Comparison of ENCODE assay signal across 24 cellular contexts in the genomic region with DNA sequence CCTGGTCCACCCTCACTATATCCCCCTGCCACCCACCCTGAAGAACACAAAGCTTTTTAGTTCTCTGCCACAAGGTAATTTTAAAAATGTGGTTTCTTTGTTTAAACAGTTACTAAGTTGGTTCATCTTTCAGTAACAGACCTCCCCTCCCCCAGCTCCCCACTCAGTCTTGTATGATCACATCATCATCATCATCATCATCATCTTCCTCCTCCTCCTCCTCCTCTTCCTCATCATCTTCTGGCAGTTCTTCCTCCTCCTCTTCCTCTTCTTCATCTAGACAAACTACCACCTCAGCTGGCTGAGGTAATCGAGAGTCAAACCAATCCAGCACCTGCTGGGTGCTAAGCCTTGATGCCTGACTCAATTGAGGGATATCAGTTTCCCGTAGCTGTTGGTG. TPM values are rescaled to one million over a fixed set of nuclear protein-coding genes. Genes with fewer than 3 reads are reported as not detected.
"Had no signal": no experiment of that assay in that cellular context is flagged by ENCODE, and none has a peak within 500 bp of the region (broad histone marks: within the 10 kb centered on the region; RNA-seq: fewer than 3 reads in every experiment).

No MANE protein-coding gene starts in this region.

- DNase-seq: colonic mucosa; dermis blood vessel endothelial cell; foreskin melanocyte; head of caudate nucleus; hippocampal formation; left colon; left ventricle myocardium superior; mesendoderm; naive thymus-derived CD4-positive, alpha-beta T cell; nephron progenitor cell; posterior cingulate gyrus; sigmoid colon; stimulated activated CD4-positive, alpha-beta T cell treated with anti-CD3 and anti-CD28 coated beads, Interleukin-2, amount 100 ng/mL, for 24 hours; stimulated activated CD4-positive, alpha-beta T cell treated with anti-CD3 and anti-CD28 coated beads, Interleukin-4, amount 100 ng/mL, for 4 hours; stimulated activated naive B cell treated with anti-CD40 and anti-IgM and Interleukin-4, amounts not matched to agents 10 μg/mL and 1 μg/mL and 100 μg/mL, for 72 hours had no signal

- ATAC-seq: left colon; left ventricle myocardium superior; naive thymus-derived CD4-positive, alpha-beta T cell; stimulated activated naive B cell treated with anti-CD40 and anti-IgM and Interleukin-4, amounts not matched to agents 10 μg/mL and 1 μg/mL and 100 μg/mL, for 72 hours had no signal

- H3K4me3 ChIP-seq: colonic mucosa, lung, sigmoid colon, skin epidermis had no signal

- H3K27ac Mint-ChIP-seq: stimulated activated naive B cell treated with anti-CD40 and anti-IgM and Interleukin-4, amounts not matched to agents 10 μg/mL and 1 μg/mL and 100 μg/mL, for 72 hours had no signal

- H3K27ac ChIP-seq: colonic mucosa, neutrophil, sigmoid colon, skin epidermis had no signal

- H3K36me3 ChIP-seq: colonic mucosa had no signal

- FAIRE-seq: endothelial cell of umbilical vein, urothelium cell line had no signal

- H3K27me3 Mint-ChIP-seq: naive thymus-derived CD4-positive, alpha-beta T cell; stimulated activated naive B cell treated with anti-CD40 and anti-IgM and Interleukin-4, amounts not matched to agents 10 μg/mL and 1 μg/mL and 100 μg/mL, for 72 hours had no signal

- H3K4me3 Mint-ChIP-seq: naive thymus-derived CD4-positive, alpha-beta T cell; nephron progenitor cell; stimulated activated naive B cell treated with anti-CD40 and anti-IgM and Interleukin-4, amounts not matched to agents 10 μg/mL and 1 μg/mL and 100 μg/mL, for 72 hours had no signal

- H3K4me1 ChIP-seq: colonic mucosa, sigmoid colon had no signal

- H3K9me3 ChIP-seq: colonic mucosa, neutrophil, sigmoid colon had no signal

- H3K27me3 ChIP-seq: colonic mucosa, neutrophil, sigmoid colon had no signal

- H3K9me3 Mint-ChIP-seq: nephron progenitor cell had no signal

RNA-seq across cellular contexts. Expression of a gene that starts 31.2 kb away (rescaled TPM):
- polyA plus RNA-seq: naive thymus-derived CD4-positive, alpha-beta T cell had no signal

RNA-seq across cellular contexts. Expression of a gene that starts 37.7 kb away (rescaled TPM):
- total RNA-seq: colonic mucosa; dermis blood vessel endothelial cell; endothelial cell of umbilical vein; kidney epithelial cell; left colon; left ventricle myocardium superior; lung; naive thymus-derived CD4-positive, alpha-beta T cell; osteocyte; pulmonary artery endothelial cell; sigmoid colon had no signal
- polyA plus RNA-seq: endothelial cell of umbilical vein; esophagus; naive thymus-derived CD4-positive, alpha-beta T cell; sigmoid colon had no signal
